In genomic region chr19:18436651-18437478, GRCh38 we compare ENCODE assay signal across 8 cellular contexts. TPM values are rescaled to one million over a fixed set of nuclear protein-coding genes. Genes with fewer than 3 reads are reported as not detected.
DNase-seq lines count a peak whose midpoint lies in the region; ATAC-seq and TF ChIP-seq lines count a peak whose summit lies in the region.

No MANE protein-coding gene starts in this region.

- H3K9ac ChIP-seq in ES-I3 (ENCODE audit: low read depth, low read length), result peak overlapping the region; percentile 52; the same call in 1 of the 2 replicates

- DNase-seq in NCI-H2227 treated with DMSO at 0.1 percent for 48 hours (lab: John Stamatoyannopoulos, UW) (peak; percentile 64), dermis blood vessel endothelial cell (peak; percentile 87), lung (ENCODE audit: low spot score) (no peak), mesenteric fat pad (ENCODE audit: low spot score) (no peak)
- peak; percentile 77 for DNase-seq in activated CD4-positive, alpha-beta T cell treated with anti-CD3 and anti-CD28 coated beads for 48 hours
- DNase-seq in stimulated activated CD8-positive, alpha-beta memory T cell treated with anti-CD3 and anti-CD28 coated beads, Interleukin-4, amount 100 ng/mL, for 4 hours (ENCODE audit: low read depth in 2 of 2, low spot score in 1 of 2), result peak; percentile 60 to 75

- peak overlapping the region in 1 of 2 donors; percentile 12 for H3K27ac ChIP-seq in lung (ENCODE audit: low read depth in 1 of 2, low read length in 1 of 2)

- peaks cover 29% of the 10 kb centered on the region for H3K4me1 ChIP-seq in ES-I3 (ENCODE audit: insufficient read depth, low read length)
- H3K4me1 ChIP-seq in lung (ENCODE audit: control insufficient read depth in 2 of 2, insufficient read depth in 2 of 2, low read length in 2 of 2), result peaks cover 0 to 22% of the 10 kb centered on the region in 2 donors

- peak overlapping the region; percentile 37 for H3K4me3 ChIP-seq in lung

- H3K9me3 ChIP-seq in ES-I3 (ENCODE audit: control insufficient read depth, insufficient read depth, low read length) (no peaks in the 10 kb centered on the region), lung (ENCODE audit: control insufficient read depth in 2 of 2, insufficient read depth in 1 of 2, low read length in 1 of 2) (no peaks in the 10 kb centered on the region)

- no peak for TF ChIP-seq CTCF in lung (IDR thresholded peaks at IDR 0.05; ENCODE audit: control extremely low read depth, extremely low read depth)

- no peaks in the 10 kb centered on the region for H3K27me3 ChIP-seq in lung (ENCODE audit: control insufficient read depth, insufficient read depth)

- 9 to 22% methylated on average over 45 to 67 of the region's 67 CpGs for WGBS in lung, 2 donors

- ATAC-seq in HG02642 (IDR thresholded peaks at IDR 0.05; ENCODE audit: poor library complexity, unreplicated experiment) (peak; percentile 51), lung (ENCODE audit: insufficient read depth, low FRiP score) (peak; percentile 36)

- H3K36me3 ChIP-seq in ES-I3 (ENCODE audit: insufficient read depth, low read length) (no peaks in the 10 kb centered on the region), lung (ENCODE audit: control insufficient read depth in 2 of 2, insufficient read depth in 2 of 2, low read length in 2 of 2) (peaks cover 0 to 4% of the 10 kb centered on the region in 2 donors)

RNA-seq across cellular contexts. Expression of gene ISYNA1, which starts 1.1 kb away (rescaled TPM):
- total RNA-seq in dermis blood vessel endothelial cell (35.4 and 69.7 TPM in 2 replicates), lung (10 to 100 TPM; 24.9 to 56.7 TPM), mesenteric fat pad (18.3 TPM)
- polyA plus RNA-seq in lung, result 10 to 100 TPM; 14.7 to 25.1 TPM

RNA-seq across cellular contexts. Expression of gene SSBP4, which starts 17.7 kb away (rescaled TPM):
- 88.8 and 96.7 TPM in 2 replicates for total RNA-seq in dermis blood vessel endothelial cell
- 10 to 100 TPM; 31.7 to 95.3 TPM for total RNA-seq in lung
- 10 to 100 TPM; 60.3 to 84.4 TPM for polyA plus RNA-seq in lung
- 63.3 TPM for total RNA-seq in mesenteric fat pad

RNA-seq across cellular contexts. Expression of gene LRRC25, which starts 39.4 kb away (rescaled TPM):
- total RNA-seq in dermis blood vessel endothelial cell, result not detected in 2 replicates
- 10 to 100 TPM in 1 of 2 donors, 1 to 10 TPM in 1; 8.5 to 38.0 TPM for total RNA-seq in lung
- 100 to 1,000 TPM in 1 of 2 donors, 10 to 100 TPM in 1; 16.1 to 119 TPM for polyA plus RNA-seq in lung
- total RNA-seq in mesenteric fat pad, result 19.3 TPM

RNA-seq across cellular contexts. Expression of gene GDF15, which starts 50.9 kb away (rescaled TPM):
- 106 and 152 TPM in 2 replicates for total RNA-seq in dermis blood vessel endothelial cell
- 10 to 100 TPM; 49.7 to 64.0 TPM for total RNA-seq in lung
- 100 to 1,000 TPM in 1 of 2 donors, 10 to 100 TPM in 1; 45.4 to 119 TPM for polyA plus RNA-seq in lung
- 5.9 TPM for total RNA-seq in mesenteric fat pad

Comparison
In these comparisons a context has a peak if more than half of its experiments do, and no peak if none do; other contexts are left out.
1. DNase-seq: peak in NCI-H2227 treated with DMSO at 0.1 percent for 48 hours (single experiment), activated CD4-positive, alpha-beta T cell treated with anti-CD3 and anti-CD28 coated beads for 48 hours (single experiment), dermis blood vessel endothelial cell (single experiment) and stimulated activated CD8-positive, alpha-beta memory T cell treated with anti-CD3 and anti-CD28 coated beads, Interleukin-4, amount 100 ng/mL, for 4 hours (2 of 2); none in lung (single experiment) and mesenteric fat pad (single experiment).